13 cellular contexts compared by ENCODE assay signal in genomic region chr16:57262841-57263584, GRCh38. TPM values are rescaled to one million over a fixed set of nuclear protein-coding genes. Genes with fewer than 3 reads are reported as not detected.
A peak's percentile ranks its signal among the peaks of the same experiment; 100 is the strongest.
DNase-seq lines count a peak whose midpoint lies in the region; ATAC-seq, FAIRE-seq and TF ChIP-seq lines count a peak whose summit lies in the region.
"Had no signal": no experiment of that assay in that cellular context is flagged by ENCODE, and none has a peak within 500 bp of the region (broad histone marks: within the 10 kb centered on the region; RNA-seq: fewer than 3 reads in every experiment).

No MANE protein-coding gene starts in this region.

- no peak for TF ChIP-seq CTCF in HepG2 (CRISPR knock-in tag; IDR thresholded peaks at IDR 0.05)

- H2AFZ ChIP-seq in HepG2 (ENCODE audit: low read length): no peak overlapping the region

- CTCF ChIA-PET in HepG2 (lab: Yijun Ruan, JAX; ENCODE audit: low intra/inter-chr PET ratio, low total read pairs): no interaction called here

- no peak for FAIRE-seq in HepG2 (lab: Jason Lieb, UNC)
- FAIRE-seq in small intestine (lab: Jason Lieb, UNC): no peak

- H4K20me1 ChIP-seq in HepG2 (ENCODE audit: insufficient read depth, low read length): peaks cover 5% of the 10 kb centered on the region
- H4K20me1 ChIP-seq: BLaER1 treated with 17β-estradiol and CSF1 and Interleukin-3, amounts not matched to agents 10 nM and 100 nM had no signal

- H3K4me3 ChIP-seq in HUES6 (ENCODE audit: low read depth, low read length) (no peak overlapping the region), HepG2 (replicated peaks in 1 of 3; ENCODE audit: insufficient read depth in 1 of 3, low read depth in 2 of 3, low read length in 3 of 3) (peak overlapping the region in 1 of 3 experiments; percentile 21; a peak in 1 of 6 replicates), small intestine (ENCODE audit: low read depth in 1 of 2, low read length in 2 of 2) (no peak overlapping the region), HAP-1 (no peak overlapping the region)
- H3K4me3 ChIP-seq: BLaER1 treated with 17β-estradiol and CSF1 and Interleukin-3, amounts not matched to agents 10 nM and 100 nM; right lobe of liver had no signal

- POLR2A ChIA-PET in HepG2 (lab: Yijun Ruan, JAX): interaction anchor here (1.7 to 3.1 kb wide), 2 partner anchors 10 to 18 kb away, joined by 4 to 11 read pairs; partner anchors contain the start of gene ARL2BP

- H3K9ac ChIP-seq in HUES6 (ENCODE audit: low read length): peak overlapping the region; percentile 2
- H3K9ac ChIP-seq in HepG2 (ENCODE audit: insufficient read depth, low read depth, low read length): no peak overlapping the region

- H3K36me3 ChIP-seq in HUES6 (ENCODE audit: control insufficient read depth, insufficient read depth, low read length) (no peaks in the 10 kb centered on the region), HepG2 (replicated peaks in 1 of 2; ENCODE audit: control insufficient read depth in 1 of 2, insufficient read depth in 2 of 2, low read length in 2 of 2) (peaks cover 26 to 48% of the 10 kb centered on the region in 2 experiments; a peak in 4 of 5 replicates), small intestine (ENCODE audit: control insufficient read depth in 2 of 2, insufficient read depth in 2 of 2, low read length in 2 of 2) (peaks cover 2 to 7% of the 10 kb centered on the region in 2 donors), HAP-1 (replicated peaks) (no peaks in the 10 kb centered on the region)
- H3K36me3 ChIP-seq: BLaER1 treated with 17β-estradiol and CSF1 and Interleukin-3, amounts not matched to agents 10 nM and 100 nM; right lobe of liver had no signal

- H3K27me3 ChIP-seq in HUES6 (ENCODE audit: control insufficient read depth, insufficient read depth, low read length) (no peaks in the 10 kb centered on the region), HepG2 (ENCODE audit: control insufficient read depth in 1 of 2, insufficient read depth in 2 of 2, low read length in 2 of 2) (no peaks in the 10 kb centered on the region), small intestine (ENCODE audit: control insufficient read depth in 2 of 2, insufficient read depth in 2 of 2, low read length in 2 of 2) (no peaks in the 10 kb centered on the region), HAP-1 (ENCODE audit: low read depth) (no peaks in the 10 kb centered on the region)
- H3K27me3 ChIP-seq: BLaER1 treated with 17β-estradiol and CSF1 and Interleukin-3, amounts not matched to agents 10 nM and 100 nM; right lobe of liver had no signal

- H3K27ac ChIP-seq in HUES6 (ENCODE audit: low read depth, low read length): no peak overlapping the region
- no peak overlapping the region for H3K27ac ChIP-seq in HepG2 (ENCODE audit: extremely low read length, insufficient read depth, low read length)
- H3K27ac ChIP-seq in small intestine (ENCODE audit: low read depth in 1 of 2, low read length in 1 of 2): no peak overlapping the region
- H3K27ac ChIP-seq: BLaER1 treated with 17β-estradiol and CSF1 and Interleukin-3, amounts not matched to agents 10 nM and 100 nM; right lobe of liver had no signal

- peaks cover 8% of the 10 kb centered on the region for H3K79me2 ChIP-seq in HepG2 (ENCODE audit: insufficient read depth, low read length)

- BruUV-seq in HepG2 (replicated peaks; lab: Mats Ljungman, UMichigan): no TSS peak

- in situ Hi-C loops in HepG2 (cut with HindIII; ENCODE audit: extremely low pct_ligation_motif_present, low pct_unique_long_range_greater_than_20kb) (no loop called here), HAP-1 (cut with MboI; ENCODE audit: low sequenced_read_pairs) (no loop called here)

- H3K9me3 ChIP-seq in HUES6 (ENCODE audit: control insufficient read depth, insufficient read depth, low read depth, low read length) (no peaks in the 10 kb centered on the region), HepG2 (ENCODE audit: low read length) (no peaks in the 10 kb centered on the region), small intestine (ENCODE audit: control insufficient read depth, low read depth) (no peaks in the 10 kb centered on the region), HAP-1 (no peaks in the 10 kb centered on the region)
- H3K9me3 ChIP-seq: BLaER1 treated with 17β-estradiol and CSF1 and Interleukin-3, amounts not matched to agents 10 nM and 100 nM; right lobe of liver had no signal

- H3K4me1 ChIP-seq in HUES6 (ENCODE audit: control insufficient read depth, insufficient read depth, low read length) (peaks cover 16% of the 10 kb centered on the region), HepG2 (ENCODE audit: insufficient read depth, low read length) (peaks cover 21% of the 10 kb centered on the region), small intestine (ENCODE audit: control insufficient read depth in 2 of 2, insufficient read depth in 1 of 2, low read depth in 1 of 2, low read length in 1 of 2) (peaks cover 0 to 10% of the 10 kb centered on the region in 2 donors), HAP-1 (peaks cover 14% of the 10 kb centered on the region)

- intact Hi-C loops in HepG2 (cut with micrococcal nuclease; ENCODE audit: unreplicated experiment): no loop called here

- WGBS in HepG2 (ENCODE audit: low lambda C conversion rate): 88% methylated on average over 14 of the region's 18 CpGs
- 53 to 77% (median 57%) methylated on average over 17 to 18 of the region's 18 CpGs for WGBS in small intestine, 3 donors

- 0 out of 2 replicates have a peak overlapping the region, but pooled peaks have one; percentile 18 for H3K4me2 ChIP-seq in HepG2 (ENCODE audit: low read depth, low read length)

- no peak for TF ChIP-seq RAD21 in HepG2 (CRISPR knock-in tag; IDR thresholded peaks at IDR 0.05)

- no peak for TF ChIP-seq POLR2A in HepG2 (IDR thresholded peaks at IDR 0.05; ENCODE audit: insufficient read depth in 1 of 2, low read depth in 2 of 2, low read length in 2 of 2)

- TF ChIP-seq EP300 in HepG2 (IDR thresholded peaks at IDR 0.05; ENCODE audit: low read depth in 2 of 2, low read length in 2 of 2): no peak
- no peak for TF ChIP-seq EP300 in HepG2 (CRISPR knock-in tag; IDR thresholded peaks at IDR 0.05; ENCODE audit: borderline replicate concordance)

- peak in 33 of 58 donors; percentile 15 to 76 (median 50) for DNase-seq in anterior cingulate cortex (lab: John Stamatoyannopoulos, UW)
- DNase-seq in HepG2 (ENCODE audit: low spot score): no peak
- peak; percentile 72 for DNase-seq in small intestine
- DNase-seq in SHP77 (lab: John Stamatoyannopoulos, UW): no peak
- DNase-seq in HAP-1 (ENCODE audit: low spot score in 2 of 2): no peak
- DNase-seq in stimulated activated CD4-positive, alpha-beta T cell treated with anti-CD3 and anti-CD28 coated beads, Interleukin-12 subunit alpha, Interleukin-12 subunit beta, amount 100 ng/mL, for 4 hours: no peak
- DNase-seq in activated CD4-positive, alpha-beta T cell treated with anti-CD3 and anti-CD28 coated beads, Interleukin-2, amount 50 U/mL, for 48 hours: no peak
- DNase-seq: activated gamma-delta T cell, NCI-H1048, NCI-H510A treated with DMSO at 0.1 percent for 48 hours had no signal

- ATAC-seq in HepG2: no peak
- ATAC-seq: right lobe of liver had no signal

RNA-seq across cellular contexts. Expression of gene ARL2BP, which starts 18.0 kb away (rescaled TPM):
- 67.6 and 97.1 TPM in 2 replicates for total RNA-seq in HepG2 (2016; rRNA removed; fragmentation: Illumina TruSeq; extraction: Trizol)
- total RNA-seq in HepG2 (2016; cell fraction: cytosol; rRNA removed; fragmentation: Illumina TruSeq; extraction: Trizol; ENCODE audit: low read depth): 43.5 and 44.1 TPM in 2 replicates
- 66.0 and 92.7 TPM in 2 replicates for total RNA-seq in HepG2 (2016; cell fraction: insoluble cytoplasmic fraction; rRNA removed; fragmentation: Illumina TruSeq; extraction: Trizol)
- 109 and 111 TPM in 2 replicates for total RNA-seq in HepG2 (2016; cell fraction: membrane; rRNA removed; fragmentation: Illumina TruSeq; extraction: Trizol)
- total RNA-seq in HepG2 (2016; cell fraction: nucleus; rRNA removed; fragmentation: Illumina TruSeq; extraction: Trizol): 24.1 and 29.7 TPM in 2 replicates
- polyA plus RNA-seq in HepG2 (2011; rRNA removed): 50.8 and 64.3 TPM in 2 replicates
- polyA plus RNA-seq in HepG2 (2011; cell fraction: cytosol; rRNA removed): 39.2 and 54.5 TPM in 2 replicates
- polyA plus RNA-seq in HepG2 (2011; cell fraction: nucleus; rRNA removed): 13.9 and 16.0 TPM in 2 replicates
- polyA plus RNA-seq in HepG2 (2012): 30.2 and 34.8 TPM in 2 replicates
- 58.2 and 66.9 TPM in 2 replicates for polyA plus RNA-seq in HepG2 (2016; cell fraction: cytosol; fragmentation: Illumina TruSeq; extraction: Trizol; ENCODE audit: low read depth)
- polyA plus RNA-seq in HepG2 (2016; cell fraction: insoluble cytoplasmic fraction; fragmentation: Illumina TruSeq; extraction: Trizol; ENCODE audit: low read depth): 110 and 111 TPM in 2 replicates
- 110 and 116 TPM in 2 replicates for polyA plus RNA-seq in HepG2 (2016; cell fraction: membrane; fragmentation: Illumina TruSeq; extraction: Trizol; ENCODE audit: low read depth)
- polyA plus RNA-seq in HepG2 (2016; cell fraction: nucleus; fragmentation: Illumina TruSeq; extraction: Trizol; ENCODE audit: insufficient read depth, low read depth): 41.6 and 42.0 TPM in 2 replicates
- 31.4 and 38.5 TPM in 2 replicates for polyA minus RNA-seq in HepG2 (2011; rRNA and poly(A)+ RNA removed; ENCODE audit: low replicate concordance)
- polyA minus RNA-seq in HepG2 (2011; cell fraction: cytosol; rRNA and poly(A)+ RNA removed): 29.3 and 33.2 TPM in 2 replicates
- 14.2 and 21.6 TPM in 2 replicates for polyA minus RNA-seq in HepG2 (2011; cell fraction: nucleus; rRNA and poly(A)+ RNA removed)
- polyA plus RNA-seq in small intestine: 10 to 100 TPM; 18.8 to 30.3 (median 24.9) TPM

RNA-seq across cellular contexts. Expression of gene PLLP, which starts 21.5 kb away (rescaled TPM):
- total RNA-seq in HepG2 (2016; rRNA removed; fragmentation: Illumina TruSeq; extraction: Trizol): 39.5 and 60.6 TPM in 2 replicates
- total RNA-seq in HepG2 (2016; cell fraction: cytosol; rRNA removed; fragmentation: Illumina TruSeq; extraction: Trizol; ENCODE audit: low read depth): 31.6 and 42.4 TPM in 2 replicates
- total RNA-seq in HepG2 (2016; cell fraction: insoluble cytoplasmic fraction; rRNA removed; fragmentation: Illumina TruSeq; extraction: Trizol): 36.8 and 62.7 TPM in 2 replicates
- 53.7 and 65.8 TPM in 2 replicates for total RNA-seq in HepG2 (2016; cell fraction: membrane; rRNA removed; fragmentation: Illumina TruSeq; extraction: Trizol)
- 44.1 and 48.9 TPM in 2 replicates for total RNA-seq in HepG2 (2016; cell fraction: nucleus; rRNA removed; fragmentation: Illumina TruSeq; extraction: Trizol)
- polyA plus RNA-seq in HepG2 (2011; rRNA removed): 127 and 160 TPM in 2 replicates
- 145 and 183 TPM in 2 replicates for polyA plus RNA-seq in HepG2 (2011; cell fraction: cytosol; rRNA removed)
- polyA plus RNA-seq in HepG2 (2011; cell fraction: nucleus; rRNA removed): 77.5 and 88.9 TPM in 2 replicates
- 40.5 and 51.4 TPM in 2 replicates for polyA plus RNA-seq in HepG2 (2012)
- polyA plus RNA-seq in HepG2 (2016; cell fraction: cytosol; fragmentation: Illumina TruSeq; extraction: Trizol; ENCODE audit: low read depth): 35.9 and 51.7 TPM in 2 replicates
- polyA plus RNA-seq in HepG2 (2016; cell fraction: insoluble cytoplasmic fraction; fragmentation: Illumina TruSeq; extraction: Trizol; ENCODE audit: low read depth): 47.5 and 48.8 TPM in 2 replicates
- 56.6 and 67.1 TPM in 2 replicates for polyA plus RNA-seq in HepG2 (2016; cell fraction: membrane; fragmentation: Illumina TruSeq; extraction: Trizol; ENCODE audit: low read depth)
- polyA plus RNA-seq in HepG2 (2016; cell fraction: nucleus; fragmentation: Illumina TruSeq; extraction: Trizol; ENCODE audit: insufficient read depth, low read depth): 83.7 and 88.2 TPM in 2 replicates
- 159 and 370 TPM in 2 replicates for polyA minus RNA-seq in HepG2 (2011; rRNA and poly(A)+ RNA removed; ENCODE audit: low replicate concordance)
- polyA minus RNA-seq in HepG2 (2011; cell fraction: cytosol; rRNA and poly(A)+ RNA removed): 54.5 and 69.4 TPM in 2 replicates
- 23.7 and 30.3 TPM in 2 replicates for polyA minus RNA-seq in HepG2 (2011; cell fraction: nucleus; rRNA and poly(A)+ RNA removed)
- polyA plus RNA-seq in small intestine: 100 to 1,000 TPM in 2 of 3 donors, 10 to 100 TPM in 1; 56.9 to 162 (median 135) TPM

Comparison
In these comparisons a context has a peak if more than half of its experiments do, and no peak if none do; other contexts are left out.
1. DNase-seq: peak in anterior cingulate cortex (33 of 58) and small intestine (single experiment); none in HepG2 (single experiment), SHP77 (0 of 2), HAP-1 (0 of 2), stimulated activated CD4-positive, alpha-beta T cell treated with anti-CD3 and anti-CD28 coated beads, Interleukin-12 subunit alpha, Interleukin-12 subunit beta, amount 100 ng/mL, for 4 hours (single experiment) and activated CD4-positive, alpha-beta T cell treated with anti-CD3 and anti-CD28 coated beads, Interleukin-2, amount 50 U/mL, for 48 hours (0 of 2).